ENCODE assay signal across 14 cellular contexts in the genomic region with DNA sequence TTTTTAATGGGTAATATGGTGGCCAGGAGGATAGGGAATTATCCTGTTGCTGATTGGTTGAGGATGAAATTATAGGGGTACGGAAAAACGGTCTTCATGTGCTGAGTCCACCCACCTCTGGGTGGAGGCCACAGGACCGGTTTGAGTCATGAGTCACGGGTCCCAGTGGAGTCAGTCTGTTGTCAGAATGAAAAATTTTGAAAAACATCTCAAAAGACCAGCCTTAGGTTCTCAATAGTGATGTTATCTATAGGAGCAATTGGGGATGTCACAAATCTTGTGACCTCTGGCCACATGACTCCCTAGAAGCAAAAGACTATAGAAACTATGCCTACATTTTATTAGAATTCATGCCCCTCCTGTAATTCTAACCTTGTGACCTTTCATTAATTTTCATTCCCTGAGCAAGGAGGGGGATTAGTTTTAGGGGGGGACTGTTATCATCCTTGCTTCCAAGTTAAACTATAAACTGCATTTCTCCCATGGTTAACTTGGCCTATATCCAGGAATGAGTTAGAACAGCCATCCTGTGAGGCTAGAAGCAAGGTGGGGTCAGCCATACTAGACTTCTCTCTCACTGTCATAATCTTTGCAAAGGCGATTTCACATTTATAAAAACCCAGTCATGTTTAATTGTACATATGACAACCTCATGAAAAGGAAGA.
DNase-seq lines count a peak whose midpoint lies in the region; ATAC-seq, FAIRE-seq and TF ChIP-seq lines count a peak whose summit lies in the region.
"Had no signal": no experiment of that assay in that cellular context is flagged by ENCODE, and none has a peak within 500 bp of the region (broad histone marks: within the 10 kb centered on the region; RNA-seq: fewer than 3 reads in every experiment).

No MANE protein-coding gene starts in this region.

- DNase-seq in HUDEP-2 (lab: John Stamatoyannopoulos, UW; ENCODE audit: unreplicated experiment in 76 of 76) (peak in 41 of 76 experiments; percentile 3 to 86 (median 42)), chondrocyte (ENCODE audit: low spot score) (no peak), hepatic stellate cell (ENCODE audit: low spot score) (peak; percentile 11), suprapubic skin (ENCODE audit: low spot score in 2 of 2) (no peak), PC-3 (no peak), frontal cortex (ENCODE audit: low spot score in 2 of 2) (no peak)
- DNase-seq in activated CD4-positive, alpha-beta memory T cell treated with anti-CD3 and anti-CD28 coated beads, Interleukin-2, amount 10 ng/mL, durations not matched to agents 7 days and 5 days = no peak
- DNase-seq: activated CD8-positive, alpha-beta T cell treated with anti-CD3 and anti-CD28 coated beads for 36 hours; CD4-positive, CD25-positive, alpha-beta regulatory T cell; GF-D8; NCI-H1092; SHP77 had no signal

- H3K27me3 ChIP-seq in suprapubic skin = no peaks in the 10 kb centered on the region
- H3K27me3 ChIP-seq in PC-3 (ENCODE audit: low read length) = no peaks in the 10 kb centered on the region
- H3K27me3 ChIP-seq: tibial nerve had no signal

- H3K9me2 ChIP-seq in PC-3 (replicated peaks; ENCODE audit: low read length) = no peaks in the 10 kb centered on the region

- intact Hi-C loops in PC-3 (cut with micrococcal nuclease) = loop anchor here (10.0 kb wide), 1 partner anchor 195 kb away; no protein-coding TSS in a partner anchor

- H3K36me3 Mint-ChIP-seq in chondrocyte (ENCODE audit: low read depth) = no peaks in the 10 kb centered on the region
- H3K36me3 Mint-ChIP-seq in activated CD4-positive, alpha-beta memory T cell treated with anti-CD3 and anti-CD28 coated beads, Interleukin-2, amount 10 ng/mL, durations not matched to agents 7 days and 5 days (ENCODE audit: low read depth) = peaks cover 6% of the 10 kb centered on the region

- no peak for FAIRE-seq in frontal cortex (lab: Jason Lieb, UNC)

- peak overlapping the region; percentile 81 for H3K27ac Mint-ChIP-seq in chondrocyte (ENCODE audit: unreplicated experiment)
- no peak overlapping the region for H3K27ac Mint-ChIP-seq in activated CD4-positive, alpha-beta memory T cell treated with anti-CD3 and anti-CD28 coated beads, Interleukin-2, amount 10 ng/mL, durations not matched to agents 7 days and 5 days
- H3K27ac Mint-ChIP-seq: dendritic cell treated with granulocyte-macrophage colony-stimulating factor and Interleukin-4, amounts not matched to agents 40 ng/mL and 50 ng/mL, for 4 days had no signal

- CTCF ChIA-PET in activated CD4-positive, alpha-beta memory T cell treated with anti-CD3 and anti-CD28 coated beads, Interleukin-2, amount 10 ng/mL, durations not matched to agents 7 days and 5 days (lab: Charles Lee) = no interaction called here
- CTCF ChIA-PET in PC-3 (lab: Charles Lee) = no interaction called here

- 73% methylated on average over 5 of the region's 5 CpGs for WGBS in suprapubic skin

- no peak for ATAC-seq in PC-3
- ATAC-seq: activated CD8-positive, alpha-beta T cell treated with anti-CD3 and anti-CD28 coated beads for 36 hours had no signal

- no peaks in the 10 kb centered on the region for H3K36me3 ChIP-seq in suprapubic skin
- no peaks in the 10 kb centered on the region for H3K36me3 ChIP-seq in PC-3 (ENCODE audit: low read depth, low read length)
- H3K36me3 ChIP-seq: tibial nerve had no signal

- H3K4me1 ChIP-seq in suprapubic skin = peaks cover 31% of the 10 kb centered on the region
- H3K4me1 ChIP-seq in PC-3 (ENCODE audit: insufficient read depth, low read length) = peaks cover 23% of the 10 kb centered on the region

- H3K4me1 Mint-ChIP-seq in chondrocyte (ENCODE audit: low read depth) = peaks cover 41% of the 10 kb centered on the region
- H3K4me1 Mint-ChIP-seq in activated CD4-positive, alpha-beta memory T cell treated with anti-CD3 and anti-CD28 coated beads, Interleukin-2, amount 10 ng/mL, durations not matched to agents 7 days and 5 days = peaks cover 10% of the 10 kb centered on the region

- no peak overlapping the region for H3K4me2 ChIP-seq in PC-3 (ENCODE audit: low read length)

- no peak overlapping the region for H3K9ac ChIP-seq in PC-3 (ENCODE audit: low read length)

- POLR2A ChIA-PET in activated CD4-positive, alpha-beta memory T cell treated with anti-CD3 and anti-CD28 coated beads, Interleukin-2, amount 10 ng/mL, durations not matched to agents 7 days and 5 days (lab: Charles Lee) = no interaction called here
- POLR2A ChIA-PET in PC-3 (lab: Charles Lee; ENCODE audit: unreplicated experiment) = no interaction called here

- BruUV-seq in PC-3 (replicated peaks; lab: Mats Ljungman, UMichigan) = no TSS peak

- H3K9me3 ChIP-seq in suprapubic skin = no peaks in the 10 kb centered on the region
- H3K9me3 ChIP-seq in PC-3 (ENCODE audit: low read length) = no peaks in the 10 kb centered on the region
- H3K9me3 ChIP-seq: tibial nerve had no signal

- no peak overlapping the region for H3K4me3 ChIP-seq in suprapubic skin
- H3K4me3 ChIP-seq in PC-3 (ENCODE audit: low read length) = no peak overlapping the region
- H3K4me3 ChIP-seq: tibial nerve had no signal

- peaks cover 18% of the 10 kb centered on the region; the same call in 1 of the 2 replicates for H3K79me2 ChIP-seq in PC-3 (ENCODE audit: low read length)

- no peak for TF ChIP-seq EP300 in suprapubic skin (IDR thresholded peaks at IDR 0.05)

- no peaks in the 10 kb centered on the region for H3K27me3 Mint-ChIP-seq in chondrocyte (ENCODE audit: low read depth)
- no peaks in the 10 kb centered on the region for H3K27me3 Mint-ChIP-seq in activated CD4-positive, alpha-beta memory T cell treated with anti-CD3 and anti-CD28 coated beads, Interleukin-2, amount 10 ng/mL, durations not matched to agents 7 days and 5 days
- H3K27me3 Mint-ChIP-seq: activated CD8-positive, alpha-beta T cell treated with anti-CD3 and anti-CD28 coated beads for 36 hours; CD4-positive, CD25-positive, alpha-beta regulatory T cell; dendritic cell treated with granulocyte-macrophage colony-stimulating factor and Interleukin-4, amounts not matched to agents 40 ng/mL and 50 ng/mL, for 4 days had no signal

- no peaks in the 10 kb centered on the region for H3F3A ChIP-seq in PC-3 (ENCODE audit: low read length, unreplicated experiment)

- H3K27ac ChIP-seq in suprapubic skin (peak overlapping the region; percentile 11), PC-3 (ENCODE audit: low read length) (no peak overlapping the region)

- H2AFZ ChIP-seq in PC-3 (ENCODE audit: low read length) = no peak overlapping the region

- no peaks in the 10 kb centered on the region for H4K20me1 ChIP-seq in PC-3 (ENCODE audit: low read length)

- H3K9me3 Mint-ChIP-seq in chondrocyte (ENCODE audit: low read depth) = peaks cover 3% of the 10 kb centered on the region
- peaks cover 5% of the 10 kb centered on the region for H3K9me3 Mint-ChIP-seq in activated CD4-positive, alpha-beta memory T cell treated with anti-CD3 and anti-CD28 coated beads, Interleukin-2, amount 10 ng/mL, durations not matched to agents 7 days and 5 days
- H3K9me3 Mint-ChIP-seq: dendritic cell treated with granulocyte-macrophage colony-stimulating factor and Interleukin-4, amounts not matched to agents 40 ng/mL and 50 ng/mL, for 4 days had no signal

- TF ChIP-seq CTCF in chondrocyte (IDR thresholded peaks at IDR 0.05) (no peak), suprapubic skin (IDR thresholded peaks at IDR 0.05) (no peak), PC-3 (conservative IDR thresholded peaks at IDR 0.05; ENCODE audit: low read depth, low read length) (no peak)

- H3K4me3 Mint-ChIP-seq in chondrocyte (ENCODE audit: unreplicated experiment) = no peak overlapping the region
- H3K4me3 Mint-ChIP-seq in activated CD4-positive, alpha-beta memory T cell treated with anti-CD3 and anti-CD28 coated beads, Interleukin-2, amount 10 ng/mL, durations not matched to agents 7 days and 5 days = no peak overlapping the region
- H3K4me3 Mint-ChIP-seq: activated CD8-positive, alpha-beta T cell treated with anti-CD3 and anti-CD28 coated beads for 36 hours; CD4-positive, CD25-positive, alpha-beta regulatory T cell; dendritic cell treated with granulocyte-macrophage colony-stimulating factor and Interleukin-4, amounts not matched to agents 40 ng/mL and 50 ng/mL, for 4 days had no signal

- TF ChIP-seq POLR2A in suprapubic skin (IDR thresholded peaks at IDR 0.05) = no peak

Comparison
In these comparisons a context has a peak if more than half of its experiments do, and no peak if none do; other contexts are left out.
1. DNase-seq: peak in HUDEP-2 (41 of 76) and hepatic stellate cell (single experiment); none in chondrocyte (single experiment), suprapubic skin (0 of 2), activated CD4-positive, alpha-beta memory T cell treated with anti-CD3 and anti-CD28 coated beads, Interleukin-2, amount 10 ng/mL, durations not matched to agents 7 days and 5 days (single experiment), PC-3 (single experiment) and frontal cortex (0 of 2).